In genomic region chrX:38939067-38939466, GRCh38 we compare ENCODE assay signal across 24 cellular contexts.
A peak's percentile ranks its signal among the peaks of the same experiment; 100 is the strongest.
DNase-seq lines count a peak whose midpoint lies in the region; ATAC-seq, FAIRE-seq and TF ChIP-seq lines count a peak whose summit lies in the region.
"Had no signal": no experiment of that assay in that cellular context is flagged by ENCODE, and none has a peak within 500 bp of the region (broad histone marks: within the 10 kb centered on the region; RNA-seq: fewer than 3 reads in every experiment).

No MANE protein-coding gene starts in this region.

- H3K36me3 ChIP-seq in liver (ENCODE audit: control insufficient read depth in 4 of 4, insufficient read depth in 3 of 4, low read depth in 1 of 4, low read length in 3 of 4) (no peaks in the 10 kb centered on the region), HepG2 (replicated peaks in 1 of 2; ENCODE audit: control insufficient read depth in 1 of 2, insufficient read depth in 2 of 2, low read length in 2 of 2) (no peaks in the 10 kb centered on the region), mesenchymal stem cell (ENCODE audit: control insufficient read depth in 1 of 2, insufficient read depth in 2 of 2, low read depth in 1 of 2, low read length in 2 of 2) (no peaks in the 10 kb centered on the region), Caco-2 (ENCODE audit: control insufficient read depth, insufficient read depth, low read length) (no peaks in the 10 kb centered on the region)
- H3K36me3 ChIP-seq: prostate gland, upper lobe of right lung had no signal

- H2BK12ac ChIP-seq in mesenchymal stem cell (ENCODE audit: low read length in 2 of 2): no peak overlapping the region

- H3K9ac ChIP-seq in liver (ENCODE audit: low read depth in 1 of 2, low read length in 2 of 2) (no peak overlapping the region), HepG2 (ENCODE audit: insufficient read depth, low read depth, low read length) (no peak overlapping the region), mesenchymal stem cell (ENCODE audit: low read length) (peak overlapping the region; percentile 76)

- H3K79me1 ChIP-seq in mesenchymal stem cell (replicated peaks; ENCODE audit: low read length, poor library complexity, severe bottlenecking): no peaks in the 10 kb centered on the region

- no peak overlapping the region for H3K4ac ChIP-seq in mesenchymal stem cell (ENCODE audit: low read depth in 1 of 2, low read length in 2 of 2)

- in situ Hi-C loops in HepG2 (cut with HindIII; ENCODE audit: extremely low pct_ligation_motif_present, low pct_unique_long_range_greater_than_20kb): no loop called here

- H3K23ac ChIP-seq in mesenchymal stem cell (ENCODE audit: low read length in 2 of 2): no peak overlapping the region

- POLR2A ChIA-PET in HepG2 (lab: Yijun Ruan, JAX) (no interaction called here), Caco-2 (lab: Charles Lee) (no interaction called here)

- no peaks in the 10 kb centered on the region for H3K36me3 Mint-ChIP-seq in Caco-2 (ENCODE audit: insufficient read depth, unreplicated experiment)
- H3K36me3 Mint-ChIP-seq: activated naive CD4-positive, alpha-beta T cell treated with anti-CD3 and anti-CD28 coated beads, Interleukin-2, amount 50 U/mL, for 24 hours; CD4-positive, alpha-beta memory T cell; immature natural killer cell; natural killer cell treated with Interleukin-12 subunit alpha and Interleukin-12 subunit beta and Interleukin-15 and Interleukin-18, amount 100 ng/mL, for 72 hours had no signal

- no peak overlapping the region for H2BK5ac ChIP-seq in mesenchymal stem cell (ENCODE audit: low read depth, low read length, poor library complexity, severe bottlenecking)

- H4K20me1 ChIP-seq in HepG2 (ENCODE audit: insufficient read depth, low read length): no peaks in the 10 kb centered on the region

- H3K27ac Mint-ChIP-seq in Caco-2 (ENCODE audit: unreplicated experiment): no peak overlapping the region
- H3K27ac Mint-ChIP-seq: activated naive CD4-positive, alpha-beta T cell treated with anti-CD3 and anti-CD28 coated beads, Interleukin-2, amount 50 U/mL, for 24 hours; activated T-cell treated with anti-CD3 and anti-CD28 coated beads, Interleukin-2, amount 50 U/mL, for 24 hours; CD4-positive, alpha-beta memory T cell; immature natural killer cell; memory B cell; natural killer cell treated with Interleukin-12 subunit alpha and Interleukin-12 subunit beta and Interleukin-15 and Interleukin-18, amount 100 ng/mL, for 72 hours had no signal

- no peak overlapping the region for H4K91ac ChIP-seq in mesenchymal stem cell (ENCODE audit: low read length)

- H4K8ac ChIP-seq in mesenchymal stem cell (ENCODE audit: low read length): no peak overlapping the region

- H3K9me3 ChIP-seq in liver (ENCODE audit: control insufficient read depth in 4 of 4, low read length in 3 of 4) (peaks cover 0 to 3% (median 0%) of the 10 kb centered on the region in 4 donors), HepG2 (ENCODE audit: low read length) (no peaks in the 10 kb centered on the region), mesenchymal stem cell (ENCODE audit: control insufficient read depth, low read length) (peaks cover 19% of the 10 kb centered on the region), Caco-2 (no peaks in the 10 kb centered on the region)
- H3K9me3 ChIP-seq: prostate gland, upper lobe of right lung had no signal

- 36% methylated on average over 1 of the region's 1 CpG for WGBS in liver
- WGBS in HepG2 (ENCODE audit: low lambda C conversion rate): 0% methylated on average over 1 of the region's 1 CpG
- WGBS in mesenchymal stem cell: no CpG with 5 or more reads among the region's 1 CpG

- TF ChIP-seq RAD21 in liver (IDR thresholded peaks at IDR 0.05): peak in 1 of 2 donors; percentile 27
- no peak for TF ChIP-seq RAD21 in HepG2 (CRISPR knock-in tag; IDR thresholded peaks at IDR 0.05)

- no peaks in the 10 kb centered on the region for H3K9me3 Mint-ChIP-seq in Caco-2 (ENCODE audit: unreplicated experiment)
- H3K9me3 Mint-ChIP-seq: activated naive CD4-positive, alpha-beta T cell treated with anti-CD3 and anti-CD28 coated beads, Interleukin-2, amount 50 U/mL, for 24 hours; activated T-cell treated with anti-CD3 and anti-CD28 coated beads, Interleukin-2, amount 50 U/mL, for 24 hours had no signal

- no peak for TF ChIP-seq CTCF in liver (IDR thresholded peaks at IDR 0.05; ENCODE audit: low read depth, low read length, missing input control)
- TF ChIP-seq CTCF in HepG2 (CRISPR knock-in tag; IDR thresholded peaks at IDR 0.05): no peak
- TF ChIP-seq CTCF in epithelial cell of proximal tubule (conservative IDR thresholded peaks at IDR 0.05; ENCODE audit: low read depth, low read length): no peak
- no peak for TF ChIP-seq CTCF in Caco-2 (IDR thresholded peaks at IDR 0.05; ENCODE audit: insufficient read depth in 1 of 2, low read depth in 1 of 2, low read length in 1 of 2, severe bottlenecking in 1 of 2, unreplicated experiment in 1 of 2)

- TF ChIP-seq EP300 in HepG2 (IDR thresholded peaks at IDR 0.05; ENCODE audit: low read depth in 2 of 2, low read length in 2 of 2) (no peak), HepG2 (CRISPR knock-in tag; IDR thresholded peaks at IDR 0.05; ENCODE audit: borderline replicate concordance) (no peak)

- intact Hi-C loops in HepG2 (cut with micrococcal nuclease; ENCODE audit: unreplicated experiment) (no loop called here), Caco-2 (cut with micrococcal nuclease; ENCODE audit: unreplicated experiment) (no loop called here)

- H3K4me1 ChIP-seq in liver (ENCODE audit: control insufficient read depth in 4 of 4, insufficient read depth in 4 of 4, low read length in 3 of 4) (peaks cover 0 to 25% (median 20%) of the 10 kb centered on the region in 4 donors), HepG2 (ENCODE audit: insufficient read depth, low read length) (no peaks in the 10 kb centered on the region; the same call in 1 of the 2 replicates), mesenchymal stem cell (ENCODE audit: control insufficient read depth, insufficient read depth, low read depth, low read length) (no peaks in the 10 kb centered on the region), Caco-2 (no peaks in the 10 kb centered on the region)
- H3K4me1 ChIP-seq: prostate gland, upper lobe of right lung had no signal

- ATAC-seq in HepG2: no peak
- ATAC-seq: natural killer cell treated with Interleukin-12 subunit alpha and Interleukin-12 subunit beta and Interleukin-15 and Interleukin-18, amount 100 ng/mL, for 72 hours; upper lobe of right lung had no signal

- no peak overlapping the region for H2BK120ac ChIP-seq in mesenchymal stem cell (ENCODE audit: low read depth, low read length)

- H2BK15ac ChIP-seq in mesenchymal stem cell (ENCODE audit: low read depth, poor library complexity, severe bottlenecking): no peak overlapping the region

- H3K79me2 ChIP-seq in HepG2 (ENCODE audit: insufficient read depth, low read length): no peaks in the 10 kb centered on the region

- CTCF ChIA-PET in HepG2 (lab: Yijun Ruan, JAX; ENCODE audit: low intra/inter-chr PET ratio, low total read pairs): no interaction called here
- CTCF ChIA-PET in Caco-2 (lab: Charles Lee): no interaction called here

- BruUV-seq in HepG2 (replicated peaks; lab: Mats Ljungman, UMichigan) (no TSS peak), Caco-2 (replicated peaks; lab: Mats Ljungman, UMichigan) (no TSS peak)

- no peak overlapping the region for H2AK5ac ChIP-seq in mesenchymal stem cell (ENCODE audit: low read length, severe bottlenecking)

- H3K27me3 Mint-ChIP-seq in Caco-2 (ENCODE audit: insufficient read depth, unreplicated experiment): no peaks in the 10 kb centered on the region
- H3K27me3 Mint-ChIP-seq: activated naive CD4-positive, alpha-beta T cell treated with anti-CD3 and anti-CD28 coated beads, Interleukin-2, amount 50 U/mL, for 24 hours; CD4-positive, alpha-beta memory T cell; memory B cell had no signal

- H3K18ac ChIP-seq in mesenchymal stem cell (ENCODE audit: low read depth in 1 of 2, low read length in 2 of 2): no peak overlapping the region

- H3K14ac ChIP-seq in mesenchymal stem cell (ENCODE audit: low read length in 2 of 2): no peak overlapping the region

- no peak overlapping the region for H3K27ac ChIP-seq in liver (ENCODE audit: low read depth in 1 of 2, low read length in 2 of 2)
- no peak overlapping the region for H3K27ac ChIP-seq in HepG2 (ENCODE audit: extremely low read length, insufficient read depth, low read length)
- no peak overlapping the region for H3K27ac ChIP-seq in mesenchymal stem cell (ENCODE audit: low read length, poor library complexity, severe bottlenecking)
- H3K27ac ChIP-seq: prostate gland, upper lobe of right lung had no signal

- DNase-seq in HepG2 (ENCODE audit: low spot score): no peak
- DNase-seq in epithelial cell of proximal tubule (ENCODE audit: low read depth): peak; percentile 18
- DNase-seq in mesenchymal stem cell: peak; percentile 44
- DNase-seq in GM19240 (ENCODE audit: insufficient read length, low spot score): no peak
- DNase-seq in effector CD4-positive, alpha-beta T cell: no peak
- no peak for DNase-seq in activated CD8-positive, alpha-beta memory T cell treated with anti-CD3 and anti-CD28 coated beads for 24 hours
- DNase-seq in Caco-2: no peak
- DNase-seq: activated CD4-positive, alpha-beta T cell treated with anti-CD3 and anti-CD28 coated beads, Interleukin-2, amount 50 U/mL, for 48 hours; activated T-cell treated with anti-CD3 and anti-CD28 coated beads, Interleukin-2, amount 50 U/mL, for 24 hours; CD4-positive, alpha-beta memory T cell; central memory CD4-positive, alpha-beta T cell; head of caudate nucleus; immature natural killer cell; NCI-H1417 treated with DMSO at 0.1 percent for 48 hours; NK-92 treated with Interleukin-12 subunit alpha and Interleukin-12 subunit beta, amount 100 ng/mL, for 24 hours; RPMI8226; stimulated activated naive CD4-positive, alpha-beta T cell treated with Interleukin-2 at 50 U/mL for 16 hours; SW 1271; upper lobe of right lung had no signal

- H3K4me3 ChIP-seq in liver (ENCODE audit: low read depth in 1 of 3, low read length in 3 of 3) (no peak overlapping the region), HepG2 (replicated peaks in 1 of 3; ENCODE audit: insufficient read depth in 1 of 3, low read depth in 2 of 3, low read length in 3 of 3) (no peak overlapping the region), epithelial cell of proximal tubule (ENCODE audit: low read depth, low read length) (no peak overlapping the region), mesenchymal stem cell (ENCODE audit: insufficient read depth in 1 of 2, low read depth in 1 of 2, low read length in 2 of 2) (no peak overlapping the region), Caco-2 (ENCODE audit: low read depth, low read length) (no peak overlapping the region)
- H3K4me3 ChIP-seq: prostate gland, upper lobe of right lung had no signal

- H2AFZ ChIP-seq in HepG2 (ENCODE audit: low read length): no peak overlapping the region
- no peak overlapping the region for H2AFZ ChIP-seq in mesenchymal stem cell (ENCODE audit: low read depth, low read length)

- TF ChIP-seq POLR2A in HepG2 (IDR thresholded peaks at IDR 0.05; ENCODE audit: insufficient read depth in 1 of 2, low read depth in 2 of 2, low read length in 2 of 2): no peak

- no peak for FAIRE-seq in HepG2 (lab: Jason Lieb, UNC)

- no peak overlapping the region for H3K4me3 Mint-ChIP-seq in Caco-2 (ENCODE audit: unreplicated experiment)
- H3K4me3 Mint-ChIP-seq: activated naive CD4-positive, alpha-beta T cell treated with anti-CD3 and anti-CD28 coated beads, Interleukin-2, amount 50 U/mL, for 24 hours; activated T-cell treated with anti-CD3 and anti-CD28 coated beads, Interleukin-2, amount 50 U/mL, for 24 hours; CD4-positive, alpha-beta memory T cell; immature natural killer cell; memory B cell; natural killer cell treated with Interleukin-12 subunit alpha and Interleukin-12 subunit beta and Interleukin-15 and Interleukin-18, amount 100 ng/mL, for 72 hours had no signal

- H3K4me2 ChIP-seq in HepG2 (ENCODE audit: low read depth, low read length) (no peak overlapping the region), mesenchymal stem cell (ENCODE audit: low read length, poor library complexity, severe bottlenecking) (no peak overlapping the region)

- no peaks in the 10 kb centered on the region for H3K4me1 Mint-ChIP-seq in Caco-2 (ENCODE audit: low read depth, unreplicated experiment)
- H3K4me1 Mint-ChIP-seq: activated naive CD4-positive, alpha-beta T cell treated with anti-CD3 and anti-CD28 coated beads, Interleukin-2, amount 50 U/mL, for 24 hours; CD4-positive, alpha-beta memory T cell; immature natural killer cell; memory B cell had no signal

- H3K27me3 ChIP-seq in liver (ENCODE audit: control insufficient read depth in 4 of 4, insufficient read depth in 4 of 4, low read length in 3 of 4) (peaks cover 0 to 7% (median 0%) of the 10 kb centered on the region in 4 donors), HepG2 (ENCODE audit: control insufficient read depth in 1 of 2, insufficient read depth in 2 of 2, low read length in 2 of 2) (no peaks in the 10 kb centered on the region), mesenchymal stem cell (ENCODE audit: control insufficient read depth in 1 of 2, insufficient read depth in 1 of 2, low read length in 2 of 2) (no peaks in the 10 kb centered on the region), Caco-2 (replicated peaks; ENCODE audit: control insufficient read depth, insufficient read depth, low read length) (no peaks in the 10 kb centered on the region)
- H3K27me3 ChIP-seq: upper lobe of right lung had no signal

Comparison
In these comparisons a context has a peak if more than half of its experiments do, and no peak if none do; other contexts are left out.
1. DNase-seq: peak in epithelial cell of proximal tubule (single experiment) and mesenchymal stem cell (single experiment); none in HepG2 (single experiment), GM19240 (single experiment), effector CD4-positive, alpha-beta T cell (single experiment), activated CD8-positive, alpha-beta memory T cell treated with anti-CD3 and anti-CD28 coated beads for 24 hours (single experiment) and Caco-2 (0 of 2).